In genomic region chr3:53816430-53816829, GRCh38 we compare ENCODE assay signal across 19 cellular contexts. TPM values are rescaled to one million over a fixed set of nuclear protein-coding genes. Genes with fewer than 3 reads are reported as not detected.
"Had no signal": no experiment of that assay in that cellular context is flagged by ENCODE, and none has a peak within 500 bp of the region (broad histone marks: within the 10 kb centered on the region; RNA-seq: fewer than 3 reads in every experiment).

No MANE protein-coding gene starts in this region.

- ATAC-seq: activated CD4-positive, alpha-beta T cell treated with anti-CD3 and anti-CD28 coated beads for 36 hours; activated CD8-positive, alpha-beta T cell treated with anti-CD3 and anti-CD28 coated beads, Interleukin-2, amount 10 ng/mL, durations not matched to agents 7 days and 5 days; activated T-cell treated with anti-CD3 and anti-CD28 coated beads, Interleukin-2, amount 50 U/mL, for 72 hours; gastrocnemius medialis; left lung; naive thymus-derived CD8-positive, alpha-beta T cell had no signal

- H3K27ac ChIP-seq: gastrocnemius medialis, left lung, parathyroid adenoma, right atrium auricular region, SJCRH30, upper lobe of left lung had no signal

- H3K27me3 ChIP-seq: gastrocnemius medialis, left lung, right atrium auricular region, SJCRH30, upper lobe of left lung had no signal

- H3K36me3 ChIP-seq: gastrocnemius medialis, SJCRH30 had no signal

- H3K9me3 ChIP-seq: gastrocnemius medialis, left lung, right atrium auricular region, SJCRH30, upper lobe of left lung had no signal

- H3K4me3 ChIP-seq: gastrocnemius medialis, left lung, right atrium auricular region, SJCRH30, upper lobe of left lung had no signal

- H3K4me1 ChIP-seq: left lung, right atrium auricular region, upper lobe of left lung had no signal

- DNase-seq: activated CD4-positive, alpha-beta T cell treated with anti-CD3 and anti-CD28 coated beads for 36 hours; activated CD8-positive, alpha-beta T cell treated with anti-CD3 and anti-CD28 coated beads, Interleukin-2, amount 10 ng/mL, durations not matched to agents 7 days and 5 days; activated naive CD4-positive, alpha-beta T cell treated with Interleukin-2 at 50 U/mL for 16 hours; activated T-cell treated with anti-CD3 and anti-CD28 coated beads, Interleukin-2, amount 50 U/mL, for 72 hours; central memory CD4-positive, alpha-beta T cell; dermis blood vessel endothelial cell; erythroblast; gastrocnemius medialis; left lung; naive thymus-derived CD8-positive, alpha-beta T cell; SJCRH30; small intestine; stimulated activated CD4-positive, alpha-beta T cell treated with anti-CD3 and anti-CD28 coated beads, Interleukin-4, amount 100 ng/mL, for 4 hours; stimulated activated CD8-positive, alpha-beta memory T cell treated with anti-CD3 and anti-CD28 coated beads, Interleukin-4, amount 100 ng/mL, for 48 hours; stimulated activated naive CD4-positive, alpha-beta T cell treated with Interleukin-2 at 50 U/mL for 16 hours; T-helper 2 cell; upper lobe of left lung had no signal

RNA-seq across cellular contexts. Expression of gene IL17RB, which starts 29.9 kb away (rescaled TPM):
- total RNA-seq: dermis blood vessel endothelial cell; naive thymus-derived CD8-positive, alpha-beta T cell; SJCRH30 had no signal
